In genomic region chr2:25982273-25982967, GRCh38 we compare ENCODE assay signal across 8 cellular contexts. TPM values are rescaled to one million over a fixed set of nuclear protein-coding genes. Genes with fewer than 3 reads are reported as not detected.
A peak's percentile ranks its signal among the peaks of the same experiment; 100 is the strongest.
DNase-seq lines count a peak whose midpoint lies in the region; ATAC-seq and TF ChIP-seq lines count a peak whose summit lies in the region.

TSS of gene KIF3C (minus strand) at chr2:25982497. CDS start at chr2:25981917, 580 bp downstream.

- TF ChIP-seq CTCF in progenitor cell of endocrine pancreas (IDR thresholded peaks at IDR 0.05; ENCODE audit: unreplicated experiment) (no peak), upper lobe of right lung (IDR thresholded peaks at IDR 0.05) (no peak)

- in situ Hi-C loops in HAP-1 (cut with MboI; ENCODE audit: low sequenced_read_pairs) = no loop called here

- H3K27ac ChIP-seq in upper lobe of right lung = peak within 1 kb of the TSS; percentile 56

- peak; percentile 91 to 95 (median 94) for ATAC-seq in T-cell (replicated peaks in 1 of 4)
- peak; percentile 87 to 89 for ATAC-seq in left cardiac atrium
- peak; percentile 83 for ATAC-seq in upper lobe of right lung

- intact Hi-C loops in left cardiac atrium (cut with DNase I) = no loop called here
- intact Hi-C loops in upper lobe of right lung (cut with DNase I) = no loop called here

- POLR2A ChIA-PET in T-cell (lab: Charles Lee) = interaction anchor here (0.6 kb wide), 5 partner anchors 31 to 364 kb away, joined by 3 to 6 read pairs (median 3); partner anchors contain the start of gene ADGRF3 (in 1 of the 2)

- DNase-seq in DMS53 treated with DMSO at 0.1 percent for 48 hours (lab: John Stamatoyannopoulos, UW; ENCODE audit: unreplicated experiment) = peak; percentile 25
- DNase-seq in HAP-1 (ENCODE audit: low spot score in 2 of 2) = peak; percentile 76 to 88
- DNase-seq in NCI-H1105 (lab: John Stamatoyannopoulos, UW) = peak; percentile 76
- peak; percentile 59 to 82 (median 70) for DNase-seq in T-cell
- DNase-seq in amniotic epithelial cell (ENCODE audit: low read depth) = peak; percentile 56
- DNase-seq in left cardiac atrium = peak; percentile 78
- peak; percentile 59 for DNase-seq in progenitor cell of endocrine pancreas (ENCODE audit: low spot score, unreplicated experiment)
- peak; percentile 81 for DNase-seq in upper lobe of right lung

- CTCF ChIA-PET in T-cell (lab: Charles Lee) = interaction anchor here (0.6 to 1.6 kb wide), 5 partner anchors 9 to 363 kb away, joined by 3 to 15 read pairs (median 3); partner anchors contain the start of gene ASXL2 (in 1 of the 2)

- H3K4me3 ChIP-seq in HAP-1 (peak within 1 kb of the TSS; percentile 62), upper lobe of right lung (peak within 1 kb of the TSS; percentile 82)

- H3K36me3 ChIP-seq in HAP-1 (replicated peaks) (no peaks in the 10 kb centered on the region; the same call in 1 of the 2 replicates), upper lobe of right lung (no peaks in the 10 kb centered on the region)

- no peaks in the 10 kb centered on the region for H3K27me3 Mint-ChIP-seq in T-cell
- H3K27me3 Mint-ChIP-seq in progenitor cell of endocrine pancreas = no peaks in the 10 kb centered on the region

- H3K27me3 ChIP-seq in HAP-1 (ENCODE audit: low read depth) (no peaks in the 10 kb centered on the region), upper lobe of right lung (no peaks in the 10 kb centered on the region)

- peaks cover 7% of the 10 kb centered on the region for H3K4me1 ChIP-seq in HAP-1
- H3K4me1 ChIP-seq in upper lobe of right lung = peaks cover 8% of the 10 kb centered on the region

- H3K4me3 Mint-ChIP-seq in T-cell (peak within 1 kb of the TSS; percentile 80 to 88 (median 88)), progenitor cell of endocrine pancreas (ENCODE audit: low read depth) (peak within 1 kb of the TSS; percentile 88)

- H3K27ac Mint-ChIP-seq in T-cell (peak within 1 kb of the TSS; percentile 37 to 75), progenitor cell of endocrine pancreas (peak within 1 kb of the TSS; percentile 91)

- H3K9me3 ChIP-seq in HAP-1 (no peaks in the 10 kb centered on the region), upper lobe of right lung (no peaks in the 10 kb centered on the region)

- H3K9me3 Mint-ChIP-seq in T-cell = no peaks in the 10 kb centered on the region
- H3K9me3 Mint-ChIP-seq in progenitor cell of endocrine pancreas (ENCODE audit: low read depth) = no peaks in the 10 kb centered on the region

- H3K36me3 Mint-ChIP-seq in T-cell (no peaks in the 10 kb centered on the region), progenitor cell of endocrine pancreas (ENCODE audit: insufficient read depth) (peaks cover 2% of the 10 kb centered on the region)

- H3K4me1 Mint-ChIP-seq in T-cell (peaks cover 21 to 31% (median 27%) of the 10 kb centered on the region in 3 donors), progenitor cell of endocrine pancreas (ENCODE audit: low read depth) (peaks cover 29% of the 10 kb centered on the region)

RNA-seq across cellular contexts. Expression of gene KIF3C, which starts in this region (rescaled TPM):
- total RNA-seq in T-cell (1 to 10 TPM; 3.3 to 8.6 (median 6.9) TPM), left cardiac atrium (1 to 10 TPM; 3.0 to 5.3 TPM), progenitor cell of endocrine pancreas (42.3 TPM in 2 replicates), upper lobe of right lung (6.5 TPM)

Comparison
In these comparisons a context has a peak if more than half of its experiments do, and no peak if none do; other contexts are left out.
1. Peak in every context shown above with its lines: DNase-seq, ATAC-seq, H3K4me3 ChIP-seq and H3K27ac ChIP-seq.
2. DNase-seq: peak in every context shown above with its lines; median percentile 82 in HAP-1; 81 in upper lobe of right lung; 78 in left cardiac atrium; 76 in NCI-H1105; 70 in T-cell; 59 in progenitor cell of endocrine pancreas; 56 in amniotic epithelial cell; 25 in DMS53 treated with DMSO at 0.1 percent for 48 hours.